In genomic region chr15:77856718-77857346, GRCh38 we compare ENCODE assay signal across 13 cellular contexts.
"Had no signal": no experiment of that assay in that cellular context is flagged by ENCODE, and none has a peak within 500 bp of the region (broad histone marks: within the 10 kb centered on the region; RNA-seq: fewer than 3 reads in every experiment).

No MANE protein-coding gene starts in this region.

- H3K4me1 ChIP-seq: breast epithelium, psoas muscle, uterus had no signal

- ATAC-seq: mucosa of descending colon; naive thymus-derived CD8-positive, alpha-beta T cell; psoas muscle had no signal

- H3K27ac ChIP-seq: breast epithelium, psoas muscle, thyroid gland, uterus had no signal

- H3K27me3 ChIP-seq: breast epithelium, thyroid gland, uterus had no signal

- DNase-seq: activated CD4-positive, alpha-beta T cell treated with anti-CD3 and anti-CD28 coated beads, Interleukin-2, amount 50 U/mL, for 1 hour; activated CD4-positive, CD25-positive, alpha-beta regulatory T cell; activated naive CD8-positive, alpha-beta T cell treated with anti-CD3 and anti-CD28 coated beads for 36 hours; activated T-cell treated with anti-CD3 and anti-CD28 coated beads, Interleukin-2, amount 50 U/mL, for 1 hour; kidney glomerular epithelial cell; thyroid gland; uterus had no signal

- H3K9me3 ChIP-seq: breast epithelium, mucosa of descending colon, psoas muscle, thyroid gland, uterus had no signal

- H3K4me3 ChIP-seq: breast epithelium, lung, mucosa of descending colon, psoas muscle, thyroid gland, uterus had no signal

- H3K36me3 ChIP-seq: breast epithelium, thyroid gland, uterus had no signal

- FAIRE-seq: frontal cortex had no signal
